In genomic region chr6:151067684-151068596, GRCh38 we compare ENCODE assay signal across 7 cellular contexts.
DNase-seq lines count a peak whose midpoint lies in the region; ATAC-seq, FAIRE-seq and TF ChIP-seq lines count a peak whose summit lies in the region.

No MANE protein-coding gene starts in this region.

- no peaks in the 10 kb centered on the region for H4K20me1 ChIP-seq in K562 (replicated peaks; ENCODE audit: control insufficient read depth, insufficient read depth, low read length)

- POLR2A ChIA-PET in K562 (lab: Yijun Ruan, JAX) = interaction anchor here (0.8 to 1.7 kb wide), 5 partner anchors 11 to 357 kb away, joined by 3 to 5 read pairs (median 3); no protein-coding TSS in a partner anchor

- WGBS in K562 (ENCODE audit: insufficient coverage, low coverage, missing lambda C conversion rate) = 86% methylated on average over 14 of the region's 14 CpGs

- no peaks in the 10 kb centered on the region for H3K9me1 ChIP-seq in K562 (ENCODE audit: control insufficient read depth, insufficient read depth, low read length)

- in situ Hi-C loops in K562 (cut with MboI) = no loop called here

- no peak for TF ChIP-seq POLR2A in K562 (conservative IDR thresholded peaks at IDR 0.05)

- no peak overlapping the region for H2AFZ ChIP-seq in K562 (ENCODE audit: low read depth, low read length)

- H3K36me3 ChIP-seq in K562 (ENCODE audit: control insufficient read depth, insufficient read depth, low read length) (peaks cover 3% of the 10 kb centered on the region; the same call in 1 of the 3 replicates), thoracic aorta (no peaks in the 10 kb centered on the region)

- TF ChIP-seq CTCF in K562 (IDR thresholded peaks at IDR 0.05 in 2 of 3, conservative IDR thresholded peaks at IDR 0.05 in 1 of 3; ENCODE audit: insufficient read depth in 2 of 3, low read depth in 1 of 3, low read length in 3 of 3) (no peak), thoracic aorta (IDR thresholded peaks at IDR 0.05) (no peak)

- BruUV-seq in K562 (replicated peaks; lab: Mats Ljungman, UMichigan) = no TSS peak

- ATAC-seq in K562 (no peak), thoracic aorta (ENCODE audit: insufficient number of reproducible peaks, low FRiP score, low read depth) (peak; percentile 64)

- no peaks in the 10 kb centered on the region for H3K4me1 ChIP-seq in K562 (replicated peaks in 1 of 2; ENCODE audit: control insufficient read depth in 2 of 2, insufficient read depth in 2 of 2, low read length in 2 of 2)
- peaks cover 25 to 61% of the 10 kb centered on the region in 2 donors for H3K4me1 ChIP-seq in thoracic aorta (ENCODE audit: control insufficient read depth in 1 of 2, low read depth in 2 of 2)

- H3K79me2 ChIP-seq in K562 (ENCODE audit: control insufficient read depth, insufficient read depth, low read length) = no peaks in the 10 kb centered on the region

- FAIRE-seq in HTR-8/SVneo (lab: Jason Lieb, UNC) = peak; percentile 20
- FAIRE-seq in K562 (lab: Jason Lieb, UNC) = peak; percentile 60

- no peak overlapping the region for H3K9ac ChIP-seq in K562 (ENCODE audit: insufficient read depth in 1 of 2, low read depth in 2 of 2, low read length in 2 of 2)

- TF ChIP-seq EP300 in K562 (IDR thresholded peaks at IDR 0.05; ENCODE audit: low read length) = no peak

- intact Hi-C loops in K562 (cut with micrococcal nuclease) = no loop called here

- H3K27ac ChIP-seq in K562 (ENCODE audit: extremely low read depth, low read depth, low read length) (no peak overlapping the region), thoracic aorta (peak overlapping the region; percentile 59 to 77)

- no peak for TF ChIP-seq RAD21 in K562 (CRISPR knock-in tag; conservative IDR thresholded peaks at IDR 0.05 in 1 of 2, IDR thresholded peaks at IDR 0.05 in 1 of 2)

- H3K4me3 ChIP-seq in K562 = no peak overlapping the region
- no peak overlapping the region for H3K4me3 ChIP-seq in thoracic aorta

- no peak for DNase-seq in HTR-8/SVneo (ENCODE audit: insufficient read length, low spot score)
- DNase-seq in K562 (ENCODE audit: extremely low read depth in 1 of 4, low spot score in 3 of 4) = no peak
- DNase-seq in kidney tubule cell (ENCODE audit: low spot score) = peak; percentile 99
- DNase-seq in thoracic aorta (ENCODE audit: low spot score) = peak; percentile 68
- DNase-seq in stimulated activated naive CD4-positive, alpha-beta T cell treated with Interleukin-2 at 50 U/mL for 16 hours (lab: John Stamatoyannopoulos, UW) = no peak
- DNase-seq in NCI-H526 treated with DMSO at 0.1 percent for 48 hours (lab: John Stamatoyannopoulos, UW) = no peak
- DNase-seq in OCI-M1 (lab: John Stamatoyannopoulos, UW) = no peak

- CTCF ChIA-PET in K562 (lab: Yijun Ruan, JAX; ENCODE audit: low intra/inter-chr PET ratio) = no interaction called here

- H3K9me3 ChIP-seq in K562 (replicated peaks; ENCODE audit: control insufficient read depth, insufficient read depth, low read depth, low read length) (no peaks in the 10 kb centered on the region), thoracic aorta (no peaks in the 10 kb centered on the region)

- H3K4me2 ChIP-seq in K562 (ENCODE audit: insufficient read depth, low read length) = no peak overlapping the region

- H3K27me3 ChIP-seq in K562 (ENCODE audit: control insufficient read depth in 2 of 2, insufficient read depth in 2 of 2, low read length in 2 of 2) (no peaks in the 10 kb centered on the region), thoracic aorta (replicated peaks; ENCODE audit: insufficient read depth) (no peaks in the 10 kb centered on the region)

TF ChIP-seq in K562, 482 proteins besides CTCF, POLR2A, EP300 and RAD21:
- no peak for TF ChIP-seq ZNF277 (CRISPR knock-in tag; IDR thresholded peaks at IDR 0.05; ENCODE audit: borderline replicate concordance)
- no peak for TF ChIP-seq KHSRP (IDR thresholded peaks at IDR 0.05)
- no peak for TF ChIP-seq CBX8 (IDR thresholded peaks at IDR 0.05; ENCODE audit: borderline replicate concordance, extremely low read depth, low read depth, low read length, poor library complexity, severe bottlenecking)
- no peak for TF ChIP-seq TBP (optimal IDR thresholded peaks at IDR 0.05; ENCODE audit: low read depth, low read length)
- no peak for TF ChIP-seq SMARCE1 (IDR thresholded peaks at IDR 0.05)
- TF ChIP-seq BCL6 (CRISPR knock-in tag; IDR thresholded peaks at IDR 0.05) = no peak
- no peak for TF ChIP-seq SIN3B (IDR thresholded peaks at IDR 0.05; ENCODE audit: low read depth)
- TF ChIP-seq, protein P1, sequence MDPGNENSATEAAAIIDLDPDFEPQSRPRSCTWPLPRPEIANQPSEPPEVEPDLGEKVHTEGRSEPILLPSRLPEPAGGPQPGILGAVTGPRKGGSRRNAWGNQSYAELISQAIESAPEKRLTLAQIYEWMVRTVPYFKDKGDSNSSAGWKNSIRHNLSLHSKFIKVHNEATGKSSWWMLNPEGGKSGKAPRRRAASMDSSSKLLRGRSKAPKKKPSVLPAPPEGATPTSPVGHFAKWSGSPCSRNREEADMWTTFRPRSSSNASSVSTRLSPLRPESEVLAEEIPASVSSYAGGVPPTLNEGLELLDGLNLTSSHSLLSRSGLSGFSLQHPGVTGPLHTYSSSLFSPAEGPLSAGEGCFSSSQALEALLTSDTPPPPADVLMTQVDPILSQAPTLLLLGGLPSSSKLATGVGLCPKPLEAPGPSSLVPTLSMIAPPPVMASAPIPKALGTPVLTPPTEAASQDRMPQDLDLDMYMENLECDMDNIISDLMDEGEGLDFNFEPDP (CRISPR knock-in tag; IDR thresholded peaks at IDR 0.05) = no peak
- no peak for TF ChIP-seq ZNF12 (CRISPR knock-in tag; IDR thresholded peaks at IDR 0.05)
- TF ChIP-seq RBFOX2 (IDR thresholded peaks at IDR 0.05; ENCODE audit: low read depth, low read length) = no peak
- TF ChIP-seq ATF4 (CRISPR knock-in tag; IDR thresholded peaks at IDR 0.05) = no peak
- TF ChIP-seq RBM14 (IDR thresholded peaks at IDR 0.05; ENCODE audit: borderline replicate concordance, insufficient read depth, low read depth, low read length) = no peak
- TF ChIP-seq NEUROD1 (IDR thresholded peaks at IDR 0.05; ENCODE audit: borderline replicate concordance, low read depth, low read length, partially characterized antibody) = no peak
- TF ChIP-seq HMG20A (CRISPR knock-in tag; conservative IDR thresholded peaks at IDR 0.05) = no peak
- no peak for TF ChIP-seq FOSL1 (tag; conservative IDR thresholded peaks at IDR 0.05)
- TF ChIP-seq NCOA1 (IDR thresholded peaks at IDR 0.05; ENCODE audit: low read depth) = no peak

Comparison
In these comparisons a context has a peak if more than half of its experiments do, and no peak if none do; other contexts are left out.
1. DNase-seq: peak in kidney tubule cell (single experiment) and thoracic aorta (single experiment); none in HTR-8/SVneo (single experiment), K562 (0 of 4), stimulated activated naive CD4-positive, alpha-beta T cell treated with Interleukin-2 at 50 U/mL for 16 hours (single experiment), NCI-H526 treated with DMSO at 0.1 percent for 48 hours (single experiment) and OCI-M1 (single experiment).